In genomic region chr9:128729766-128730517, GRCh38 we compare ENCODE assay signal across 30 cellular contexts. TPM values are rescaled to one million over a fixed set of nuclear protein-coding genes. Genes with fewer than 3 reads are reported as not detected.
DNase-seq lines count a peak whose midpoint lies in the region; ATAC-seq, FAIRE-seq and TF ChIP-seq lines count a peak whose summit lies in the region.
"Had no signal": no experiment of that assay in that cellular context is flagged by ENCODE, and none has a peak within 500 bp of the region (broad histone marks: within the 10 kb centered on the region; RNA-seq: fewer than 3 reads in every experiment).

No MANE protein-coding gene starts in this region.

- no TSS peak for BruUV-seq in HepG2 (replicated peaks; lab: Mats Ljungman, UMichigan)

- in situ Hi-C loops in HepG2 (cut with HindIII; ENCODE audit: extremely low pct_ligation_motif_present, low pct_unique_long_range_greater_than_20kb) = no loop called here

- H3K27me3 ChIP-seq in HepG2 (ENCODE audit: control insufficient read depth in 1 of 2, insufficient read depth in 2 of 2, low read length in 2 of 2) (no peaks in the 10 kb centered on the region), right lobe of liver (no peaks in the 10 kb centered on the region)
- H3K27me3 ChIP-seq: ascending aorta, BE2C, Peyer's patch, SJSA1, upper lobe of right lung had no signal

- H4K20me1 ChIP-seq in HepG2 (ENCODE audit: insufficient read depth, low read length) = no peaks in the 10 kb centered on the region

- H3K9me3 ChIP-seq in HepG2 (ENCODE audit: low read length) (no peaks in the 10 kb centered on the region), right lobe of liver (no peaks in the 10 kb centered on the region)
- H3K9me3 ChIP-seq: ascending aorta, BE2C, left ventricle myocardium inferior, Peyer's patch, SJSA1, upper lobe of right lung had no signal

- FAIRE-seq in HepG2 (lab: Jason Lieb, UNC) = no peak
- FAIRE-seq: TTC549 had no signal

- no peaks in the 10 kb centered on the region for H3K36me3 Mint-ChIP-seq in glutamatergic neuron (ENCODE audit: unreplicated experiment)
- peaks cover 34 to 40% of the 10 kb centered on the region in 2 donors for H3K36me3 Mint-ChIP-seq in stimulated activated naive B cell treated with anti-CD40 and anti-IgM and Interleukin-4, amounts not matched to agents 10 μg/mL and 1 μg/mL and 100 μg/mL, for 72 hours
- H3K36me3 Mint-ChIP-seq: activated CD4-positive, alpha-beta memory T cell treated with anti-CD3 and anti-CD28 coated beads for 36 hours had no signal

- WGBS in HepG2 (ENCODE audit: low lambda C conversion rate) = 93% methylated on average over 27 of the region's 27 CpGs
- 85% methylated on average over 8 of the region's 27 CpGs for WGBS in right lobe of liver (ENCODE audit: insufficient coverage, low coverage, low lambda C conversion rate, missing lambda C conversion rate)

- no peaks in the 10 kb centered on the region for H3K79me2 ChIP-seq in HepG2 (ENCODE audit: insufficient read depth, low read length)

- POLR2A ChIA-PET in HepG2 (lab: Yijun Ruan, JAX) = no interaction called here

- no peak for ATAC-seq in HepG2
- ATAC-seq in right lobe of liver = no peak
- ATAC-seq in SK-N-SH treated with all-trans-retinoic acid at 6 μM for 48 hours = no peak
- no peak for ATAC-seq in stimulated activated naive B cell treated with anti-CD40 and anti-IgM and Interleukin-4, amounts not matched to agents 10 μg/mL and 1 μg/mL and 100 μg/mL, for 72 hours (replicated peaks)
- ATAC-seq: naive thymus-derived CD4-positive, alpha-beta T cell; upper lobe of right lung had no signal

- TF ChIP-seq CTCF in HepG2 (CRISPR knock-in tag; IDR thresholded peaks at IDR 0.05) = no peak
- no peak for TF ChIP-seq CTCF in right lobe of liver (IDR thresholded peaks at IDR 0.05)
- no peak for TF ChIP-seq CTCF in glutamatergic neuron (IDR thresholded peaks at IDR 0.05; ENCODE audit: partially characterized antibody, unreplicated experiment)

- peak overlapping the region; percentile 55 for H3K27ac Mint-ChIP-seq in glutamatergic neuron (ENCODE audit: unreplicated experiment)
- peak overlapping the region; percentile 42 for H3K27ac Mint-ChIP-seq in stimulated activated naive B cell treated with anti-CD40 and anti-IgM and Interleukin-4, amounts not matched to agents 10 μg/mL and 1 μg/mL and 100 μg/mL, for 72 hours
- H3K27ac Mint-ChIP-seq: activated CD4-positive, alpha-beta memory T cell treated with anti-CD3 and anti-CD28 coated beads for 36 hours; activated naive CD8-positive, alpha-beta T cell treated with anti-CD3 and anti-CD28 coated beads, Interleukin-2, amount 10 ng/mL, durations not matched to agents 7 days and 5 days had no signal

- no peak for TF ChIP-seq RAD21 in HepG2 (CRISPR knock-in tag; IDR thresholded peaks at IDR 0.05)

- peaks cover 6% of the 10 kb centered on the region for H3K4me1 Mint-ChIP-seq in glutamatergic neuron (ENCODE audit: low read depth, unreplicated experiment)
- peaks cover 14 to 38% of the 10 kb centered on the region in 2 donors for H3K4me1 Mint-ChIP-seq in stimulated activated naive B cell treated with anti-CD40 and anti-IgM and Interleukin-4, amounts not matched to agents 10 μg/mL and 1 μg/mL and 100 μg/mL, for 72 hours

- TF ChIP-seq EP300 in HepG2 (IDR thresholded peaks at IDR 0.05; ENCODE audit: low read depth in 2 of 2, low read length in 2 of 2) (no peak), HepG2 (CRISPR knock-in tag; IDR thresholded peaks at IDR 0.05; ENCODE audit: borderline replicate concordance) (no peak)

- intact Hi-C loops in HepG2 (cut with micrococcal nuclease; ENCODE audit: unreplicated experiment) = no loop called here
- intact Hi-C loops in right lobe of liver (cut with DNase I) = no loop called here

- DNase-seq in HepG2 (ENCODE audit: low spot score) (no peak), right lobe of liver (no peak), glutamatergic neuron (no peak), glomerular visceral epithelial cell (ENCODE audit: extremely low spot score) (no peak), NCI-H1930 (lab: John Stamatoyannopoulos, UW) (no peak), superior temporal gyrus (ENCODE audit: extremely low spot score) (no peak)
- no peak for DNase-seq in stimulated activated naive B cell treated with anti-CD40 and anti-IgM and Interleukin-4, amounts not matched to agents 10 μg/mL and 1 μg/mL and 100 μg/mL, for 72 hours
- DNase-seq: activated CD4-positive, alpha-beta memory T cell treated with anti-CD3 and anti-CD28 coated beads for 36 hours; activated CD4-positive, CD25-positive, alpha-beta regulatory T cell treated with anti-CD3 and anti-CD28 coated beads, Interleukin-2, amount 50 U/mL, for 72 hours; activated effector memory CD4-positive, alpha-beta T cell treated with anti-CD3 and anti-CD28 coated beads, Interleukin-2, amount 50 U/mL, for 16 hours; activated naive CD8-positive, alpha-beta T cell treated with anti-CD3 and anti-CD28 coated beads, Interleukin-2, amount 10 ng/mL, durations not matched to agents 7 days and 5 days; BE2C; dermis blood vessel endothelial cell; GDM1; H9; left ventricle myocardium inferior; midbrain; naive thymus-derived CD4-positive, alpha-beta T cell; NCI-H1436; NCI-H510A treated with DMSO at 0.1 percent for 48 hours; Peyer's patch; retina; stimulated activated CD4-positive, alpha-beta T cell treated with anti-CD3 and anti-CD28 coated beads, Interleukin-1b, Interleukin-23, amount 100 ng/mL, for 48 hours; upper lobe of right lung had no signal

- H3K36me3 ChIP-seq in HepG2 (replicated peaks in 1 of 2; ENCODE audit: control insufficient read depth in 1 of 2, insufficient read depth in 2 of 2, low read length in 2 of 2) = no peaks in the 10 kb centered on the region
- H3K36me3 ChIP-seq in right lobe of liver = peaks cover 0 to 16% (median 8%) of the 10 kb centered on the region in 4 donors
- H3K36me3 ChIP-seq: BE2C, SJSA1 had no signal

- H3K4me2 ChIP-seq in HepG2 (ENCODE audit: low read depth, low read length) = no peak overlapping the region
- H3K4me2 ChIP-seq: KMS-11, smooth muscle cell had no signal

- H3K9ac ChIP-seq in HepG2 (ENCODE audit: insufficient read depth, low read depth, low read length) = no peak overlapping the region
- H3K9ac ChIP-seq: KMS-11 had no signal

- no peak overlapping the region for H2AFZ ChIP-seq in HepG2 (ENCODE audit: low read length)

- H3K27ac ChIP-seq in HepG2 (ENCODE audit: extremely low read length, insufficient read depth, low read length) (no peak overlapping the region), right lobe of liver (no peak overlapping the region)
- H3K27ac ChIP-seq: ascending aorta, KMS-11, left ventricle myocardium inferior, Peyer's patch, SJSA1, upper lobe of right lung had no signal

- H3K4me1 ChIP-seq in HepG2 (ENCODE audit: insufficient read depth, low read length) (peaks cover 35% of the 10 kb centered on the region), right lobe of liver (no peaks in the 10 kb centered on the region)
- H3K4me1 ChIP-seq: ascending aorta, Peyer's patch, SJSA1, upper lobe of right lung had no signal

- H3K4me3 ChIP-seq in HepG2 (replicated peaks in 1 of 3; ENCODE audit: insufficient read depth in 1 of 3, low read depth in 2 of 3, low read length in 3 of 3) (no peak overlapping the region), right lobe of liver (no peak overlapping the region)
- H3K4me3 ChIP-seq: ascending aorta, left ventricle myocardium inferior, Peyer's patch, SJSA1, smooth muscle cell, upper lobe of right lung had no signal

- no peak overlapping the region for H3K4me3 Mint-ChIP-seq in glutamatergic neuron (ENCODE audit: unreplicated experiment)
- peak overlapping the region in 1 of 2 donors; percentile 56 for H3K4me3 Mint-ChIP-seq in stimulated activated naive B cell treated with anti-CD40 and anti-IgM and Interleukin-4, amounts not matched to agents 10 μg/mL and 1 μg/mL and 100 μg/mL, for 72 hours
- H3K4me3 Mint-ChIP-seq: activated CD4-positive, alpha-beta memory T cell treated with anti-CD3 and anti-CD28 coated beads for 36 hours; activated naive CD8-positive, alpha-beta T cell treated with anti-CD3 and anti-CD28 coated beads, Interleukin-2, amount 10 ng/mL, durations not matched to agents 7 days and 5 days; H9 had no signal

- TF ChIP-seq POLR2A in HepG2 (IDR thresholded peaks at IDR 0.05; ENCODE audit: insufficient read depth in 1 of 2, low read depth in 2 of 2, low read length in 2 of 2) (no peak), right lobe of liver (IDR thresholded peaks at IDR 0.05) (no peak)

- no peaks in the 10 kb centered on the region for H3K9me3 Mint-ChIP-seq in glutamatergic neuron (ENCODE audit: unreplicated experiment)
- no peaks in the 10 kb centered on the region for H3K9me3 Mint-ChIP-seq in stimulated activated naive B cell treated with anti-CD40 and anti-IgM and Interleukin-4, amounts not matched to agents 10 μg/mL and 1 μg/mL and 100 μg/mL, for 72 hours
- H3K9me3 Mint-ChIP-seq: activated CD4-positive, alpha-beta memory T cell treated with anti-CD3 and anti-CD28 coated beads for 36 hours; activated naive CD8-positive, alpha-beta T cell treated with anti-CD3 and anti-CD28 coated beads, Interleukin-2, amount 10 ng/mL, durations not matched to agents 7 days and 5 days; H9; naive thymus-derived CD4-positive, alpha-beta T cell had no signal

- peaks cover 2% of the 10 kb centered on the region for H3K27me3 Mint-ChIP-seq in glutamatergic neuron (ENCODE audit: unreplicated experiment)
- no peaks in the 10 kb centered on the region for H3K27me3 Mint-ChIP-seq in stimulated activated naive B cell treated with anti-CD40 and anti-IgM and Interleukin-4, amounts not matched to agents 10 μg/mL and 1 μg/mL and 100 μg/mL, for 72 hours
- H3K27me3 Mint-ChIP-seq: activated CD4-positive, alpha-beta memory T cell treated with anti-CD3 and anti-CD28 coated beads for 36 hours; activated naive CD8-positive, alpha-beta T cell treated with anti-CD3 and anti-CD28 coated beads, Interleukin-2, amount 10 ng/mL, durations not matched to agents 7 days and 5 days; naive thymus-derived CD4-positive, alpha-beta T cell had no signal

- CTCF ChIA-PET in HepG2 (lab: Yijun Ruan, JAX; ENCODE audit: low intra/inter-chr PET ratio, low total read pairs) = no interaction called here

RNA-seq across cellular contexts. Expression of gene ZDHHC12, which starts 6.0 kb away (rescaled TPM):
- total RNA-seq in HepG2 (2016; rRNA removed; fragmentation: Illumina TruSeq; extraction: Trizol) = 18.3 and 28.0 TPM in 2 replicates
- total RNA-seq in HepG2 (2016; cell fraction: cytosol; rRNA removed; fragmentation: Illumina TruSeq; extraction: Trizol; ENCODE audit: low read depth) = 51.5 and 53.9 TPM in 2 replicates
- total RNA-seq in HepG2 (2016; cell fraction: insoluble cytoplasmic fraction; rRNA removed; fragmentation: Illumina TruSeq; extraction: Trizol) = 16.7 and 27.4 TPM in 2 replicates
- 51.9 and 59.6 TPM in 2 replicates for total RNA-seq in HepG2 (2016; cell fraction: membrane; rRNA removed; fragmentation: Illumina TruSeq; extraction: Trizol)
- 16.4 and 20.2 TPM in 2 replicates for total RNA-seq in HepG2 (2016; cell fraction: nucleus; rRNA removed; fragmentation: Illumina TruSeq; extraction: Trizol)
- polyA plus RNA-seq in HepG2 (2011; rRNA removed) = 25.4 and 29.8 TPM in 2 replicates
- 15.9 and 40.6 TPM in 2 replicates for polyA plus RNA-seq in HepG2 (2011; cell fraction: cytosol; rRNA removed)
- 29.4 and 31.6 TPM in 2 replicates for polyA plus RNA-seq in HepG2 (2011; cell fraction: nucleus; rRNA removed)
- 11.6 and 12.2 TPM in 2 replicates for polyA plus RNA-seq in HepG2 (2012)
- polyA plus RNA-seq in HepG2 (2016; cell fraction: cytosol; fragmentation: Illumina TruSeq; extraction: Trizol; ENCODE audit: low read depth) = 84.8 and 87.3 TPM in 2 replicates
- 22.5 and 29.9 TPM in 2 replicates for polyA plus RNA-seq in HepG2 (2016; cell fraction: insoluble cytoplasmic fraction; fragmentation: Illumina TruSeq; extraction: Trizol; ENCODE audit: low read depth)
- 72.3 and 73.2 TPM in 2 replicates for polyA plus RNA-seq in HepG2 (2016; cell fraction: membrane; fragmentation: Illumina TruSeq; extraction: Trizol; ENCODE audit: low read depth)
- polyA plus RNA-seq in HepG2 (2016; cell fraction: nucleus; fragmentation: Illumina TruSeq; extraction: Trizol; ENCODE audit: insufficient read depth, low read depth) = 36.7 and 39.0 TPM in 2 replicates
- 29.6 and 45.3 TPM in 2 replicates for polyA minus RNA-seq in HepG2 (2011; rRNA and poly(A)+ RNA removed; ENCODE audit: low replicate concordance)
- 11.2 and 11.3 TPM in 2 replicates for polyA minus RNA-seq in HepG2 (2011; cell fraction: cytosol; rRNA and poly(A)+ RNA removed)
- polyA minus RNA-seq in HepG2 (2011; cell fraction: nucleus; rRNA and poly(A)+ RNA removed) = 6.6 and 8.6 TPM in 2 replicates
- 10 to 100 TPM; 14.1 to 46.1 (median 22.7) TPM for total RNA-seq in right lobe of liver
- total RNA-seq in glutamatergic neuron (ENCODE audit: unreplicated experiment) = 18.2 TPM

RNA-seq across cellular contexts. Expression of gene PKN3, which starts 27.6 kb away (rescaled TPM):
- total RNA-seq in HepG2 (2016; rRNA removed; fragmentation: Illumina TruSeq; extraction: Trizol) (8.3 and 13.2 TPM in 2 replicates), right lobe of liver (1 to 10 TPM in 5 of 6 experiments, under 1 TPM in 1; 0.81 to 4.9 (median 2.4) TPM), glutamatergic neuron (ENCODE audit: unreplicated experiment) (4.3 TPM)
- 3.5 and 3.9 TPM in 2 replicates for total RNA-seq in HepG2 (2016; cell fraction: cytosol; rRNA removed; fragmentation: Illumina TruSeq; extraction: Trizol; ENCODE audit: low read depth)
- 7.5 and 13.4 TPM in 2 replicates for total RNA-seq in HepG2 (2016; cell fraction: insoluble cytoplasmic fraction; rRNA removed; fragmentation: Illumina TruSeq; extraction: Trizol)
- total RNA-seq in HepG2 (2016; cell fraction: membrane; rRNA removed; fragmentation: Illumina TruSeq; extraction: Trizol) = 7.9 and 8.7 TPM in 2 replicates
- total RNA-seq in HepG2 (2016; cell fraction: nucleus; rRNA removed; fragmentation: Illumina TruSeq; extraction: Trizol) = 9.4 and 10.2 TPM in 2 replicates
- 9.2 and 10.5 TPM in 2 replicates for polyA plus RNA-seq in HepG2 (2011; rRNA removed)
- 7.2 and 10.2 TPM in 2 replicates for polyA plus RNA-seq in HepG2 (2011; cell fraction: cytosol; rRNA removed)
- 27.1 and 49.1 TPM in 2 replicates for polyA plus RNA-seq in HepG2 (2011; cell fraction: nucleus; rRNA removed)
- polyA plus RNA-seq in HepG2 (2012) = 5.4 and 6.9 TPM in 2 replicates
- 3.8 and 4.1 TPM in 2 replicates for polyA plus RNA-seq in HepG2 (2016; cell fraction: cytosol; fragmentation: Illumina TruSeq; extraction: Trizol; ENCODE audit: low read depth)
- 13.4 and 15.9 TPM in 2 replicates for polyA plus RNA-seq in HepG2 (2016; cell fraction: insoluble cytoplasmic fraction; fragmentation: Illumina TruSeq; extraction: Trizol; ENCODE audit: low read depth)
- polyA plus RNA-seq in HepG2 (2016; cell fraction: membrane; fragmentation: Illumina TruSeq; extraction: Trizol; ENCODE audit: low read depth) = 6.4 and 7.7 TPM in 2 replicates
- 38.0 and 40.4 TPM in 2 replicates for polyA plus RNA-seq in HepG2 (2016; cell fraction: nucleus; fragmentation: Illumina TruSeq; extraction: Trizol; ENCODE audit: insufficient read depth, low read depth)
- 23.6 and 48.2 TPM in 2 replicates for polyA minus RNA-seq in HepG2 (2011; rRNA and poly(A)+ RNA removed; ENCODE audit: low replicate concordance)
- polyA minus RNA-seq in HepG2 (2011; cell fraction: cytosol; rRNA and poly(A)+ RNA removed) = 6.9 and 13.8 TPM in 2 replicates
- 4.0 and 6.2 TPM in 2 replicates for polyA minus RNA-seq in HepG2 (2011; cell fraction: nucleus; rRNA and poly(A)+ RNA removed)

RNA-seq across cellular contexts. Expression of gene SET, which starts 40.9 kb away (rescaled TPM):
- total RNA-seq in HepG2 (2016; rRNA removed; fragmentation: Illumina TruSeq; extraction: Trizol) = 611 and 724 TPM in 2 replicates
- 134 and 142 TPM in 2 replicates for total RNA-seq in HepG2 (2016; cell fraction: cytosol; rRNA removed; fragmentation: Illumina TruSeq; extraction: Trizol; ENCODE audit: low read depth)
- 623 and 704 TPM in 2 replicates for total RNA-seq in HepG2 (2016; cell fraction: insoluble cytoplasmic fraction; rRNA removed; fragmentation: Illumina TruSeq; extraction: Trizol)
- total RNA-seq in HepG2 (2016; cell fraction: membrane; rRNA removed; fragmentation: Illumina TruSeq; extraction: Trizol) = 360 and 385 TPM in 2 replicates
- 226 and 251 TPM in 2 replicates for total RNA-seq in HepG2 (2016; cell fraction: nucleus; rRNA removed; fragmentation: Illumina TruSeq; extraction: Trizol)
- 72.8 and 94.2 TPM in 2 replicates for polyA plus RNA-seq in HepG2 (2011; rRNA removed)
- 44.1 and 56.3 TPM in 2 replicates for polyA plus RNA-seq in HepG2 (2011; cell fraction: cytosol; rRNA removed)
- 48.5 and 49.6 TPM in 2 replicates for polyA plus RNA-seq in HepG2 (2011; cell fraction: nucleus; rRNA removed)
- polyA plus RNA-seq in HepG2 (2012) = 275 and 331 TPM in 2 replicates
- polyA plus RNA-seq in HepG2 (2016; cell fraction: cytosol; fragmentation: Illumina TruSeq; extraction: Trizol; ENCODE audit: low read depth) = 120 and 147 TPM in 2 replicates
- polyA plus RNA-seq in HepG2 (2016; cell fraction: insoluble cytoplasmic fraction; fragmentation: Illumina TruSeq; extraction: Trizol; ENCODE audit: low read depth) = 668 and 723 TPM in 2 replicates
- polyA plus RNA-seq in HepG2 (2016; cell fraction: membrane; fragmentation: Illumina TruSeq; extraction: Trizol; ENCODE audit: low read depth) = 247 and 252 TPM in 2 replicates
- 360 TPM in 2 replicates for polyA plus RNA-seq in HepG2 (2016; cell fraction: nucleus; fragmentation: Illumina TruSeq; extraction: Trizol; ENCODE audit: insufficient read depth, low read depth)
- polyA minus RNA-seq in HepG2 (2011; rRNA and poly(A)+ RNA removed; ENCODE audit: low replicate concordance) = 44.1 and 254 TPM in 2 replicates
- 141 and 156 TPM in 2 replicates for polyA minus RNA-seq in HepG2 (2011; cell fraction: cytosol; rRNA and poly(A)+ RNA removed)
- polyA minus RNA-seq in HepG2 (2011; cell fraction: nucleus; rRNA and poly(A)+ RNA removed) = 82.4 and 87.9 TPM in 2 replicates
- 100 to 1,000 TPM in 2 of 6 experiments, 10 to 100 TPM in 4; 57.4 to 110 (median 82.6) TPM for total RNA-seq in right lobe of liver
- total RNA-seq in glutamatergic neuron (ENCODE audit: unreplicated experiment) = 387 TPM

RNA-seq across cellular contexts. Expression of gene ZER1, which starts 41.8 kb away (rescaled TPM):
- 7.7 and 9.1 TPM in 2 replicates for total RNA-seq in HepG2 (2016; rRNA removed; fragmentation: Illumina TruSeq; extraction: Trizol)
- total RNA-seq in HepG2 (2016; cell fraction: cytosol; rRNA removed; fragmentation: Illumina TruSeq; extraction: Trizol; ENCODE audit: low read depth) = 3.8 TPM in 2 replicates
- total RNA-seq in HepG2 (2016; cell fraction: insoluble cytoplasmic fraction; rRNA removed; fragmentation: Illumina TruSeq; extraction: Trizol) = 7.2 and 8.2 TPM in 2 replicates
- total RNA-seq in HepG2 (2016; cell fraction: membrane; rRNA removed; fragmentation: Illumina TruSeq; extraction: Trizol) = 8.5 and 8.7 TPM in 2 replicates
- 5.5 and 5.8 TPM in 2 replicates for total RNA-seq in HepG2 (2016; cell fraction: nucleus; rRNA removed; fragmentation: Illumina TruSeq; extraction: Trizol)
- polyA plus RNA-seq in HepG2 (2011; rRNA removed) = 40.0 and 43.9 TPM in 2 replicates
- polyA plus RNA-seq in HepG2 (2011; cell fraction: cytosol; rRNA removed) = 20.7 and 30.4 TPM in 2 replicates
- 40.7 and 47.4 TPM in 2 replicates for polyA plus RNA-seq in HepG2 (2011; cell fraction: nucleus; rRNA removed)
- polyA plus RNA-seq in HepG2 (2012) = 12.9 and 16.4 TPM in 2 replicates
- 2.2 and 3.0 TPM in 2 replicates for polyA plus RNA-seq in HepG2 (2016; cell fraction: cytosol; fragmentation: Illumina TruSeq; extraction: Trizol; ENCODE audit: low read depth)
- 7.0 and 8.8 TPM in 2 replicates for polyA plus RNA-seq in HepG2 (2016; cell fraction: insoluble cytoplasmic fraction; fragmentation: Illumina TruSeq; extraction: Trizol; ENCODE audit: low read depth)
- 5.5 and 6.2 TPM in 2 replicates for polyA plus RNA-seq in HepG2 (2016; cell fraction: membrane; fragmentation: Illumina TruSeq; extraction: Trizol; ENCODE audit: low read depth)
- 7.5 and 8.6 TPM in 2 replicates for polyA plus RNA-seq in HepG2 (2016; cell fraction: nucleus; fragmentation: Illumina TruSeq; extraction: Trizol; ENCODE audit: insufficient read depth, low read depth)
- polyA minus RNA-seq in HepG2 (2011; rRNA and poly(A)+ RNA removed; ENCODE audit: low replicate concordance) = 73.9 and 109 TPM in 2 replicates
- 18.8 and 24.2 TPM in 2 replicates for polyA minus RNA-seq in HepG2 (2011; cell fraction: cytosol; rRNA and poly(A)+ RNA removed)
- 12.8 and 14.9 TPM in 2 replicates for polyA minus RNA-seq in HepG2 (2011; cell fraction: nucleus; rRNA and poly(A)+ RNA removed)
- 10 to 100 TPM; 13.4 to 21.8 (median 16.0) TPM for total RNA-seq in right lobe of liver
- 38.0 TPM for total RNA-seq in glutamatergic neuron (ENCODE audit: unreplicated experiment)

RNA-seq across cellular contexts. Expression of gene TBC1D13, which starts 57.1 kb away (rescaled TPM):
- total RNA-seq in HepG2 (2016; rRNA removed; fragmentation: Illumina TruSeq; extraction: Trizol) (17.9 and 18.4 TPM in 2 replicates), right lobe of liver (10 to 100 TPM in 4 of 6 experiments, 1 to 10 TPM in 2; 7.3 to 16.0 (median 12.6) TPM), glutamatergic neuron (ENCODE audit: unreplicated experiment) (25.6 TPM)
- 4.5 and 4.6 TPM in 2 replicates for total RNA-seq in HepG2 (2016; cell fraction: cytosol; rRNA removed; fragmentation: Illumina TruSeq; extraction: Trizol; ENCODE audit: low read depth)
- 14.1 and 19.9 TPM in 2 replicates for total RNA-seq in HepG2 (2016; cell fraction: insoluble cytoplasmic fraction; rRNA removed; fragmentation: Illumina TruSeq; extraction: Trizol)
- 16.9 and 17.6 TPM in 2 replicates for total RNA-seq in HepG2 (2016; cell fraction: membrane; rRNA removed; fragmentation: Illumina TruSeq; extraction: Trizol)
- total RNA-seq in HepG2 (2016; cell fraction: nucleus; rRNA removed; fragmentation: Illumina TruSeq; extraction: Trizol) = 10.2 and 11.5 TPM in 2 replicates
- 18.6 and 19.7 TPM in 2 replicates for polyA plus RNA-seq in HepG2 (2011; rRNA removed)
- 10.4 and 11.9 TPM in 2 replicates for polyA plus RNA-seq in HepG2 (2011; cell fraction: cytosol; rRNA removed)
- polyA plus RNA-seq in HepG2 (2011; cell fraction: nucleus; rRNA removed) = 17.0 and 19.7 TPM in 2 replicates
- 12.5 and 15.0 TPM in 2 replicates for polyA plus RNA-seq in HepG2 (2012)
- 4.3 and 4.4 TPM in 2 replicates for polyA plus RNA-seq in HepG2 (2016; cell fraction: cytosol; fragmentation: Illumina TruSeq; extraction: Trizol; ENCODE audit: low read depth)
- 18.1 and 21.0 TPM in 2 replicates for polyA plus RNA-seq in HepG2 (2016; cell fraction: insoluble cytoplasmic fraction; fragmentation: Illumina TruSeq; extraction: Trizol; ENCODE audit: low read depth)
- 14.5 and 15.5 TPM in 2 replicates for polyA plus RNA-seq in HepG2 (2016; cell fraction: membrane; fragmentation: Illumina TruSeq; extraction: Trizol; ENCODE audit: low read depth)
- 20.4 and 21.2 TPM in 2 replicates for polyA plus RNA-seq in HepG2 (2016; cell fraction: nucleus; fragmentation: Illumina TruSeq; extraction: Trizol; ENCODE audit: insufficient read depth, low read depth)
- polyA minus RNA-seq in HepG2 (2011; rRNA and poly(A)+ RNA removed; ENCODE audit: low replicate concordance) = 24.8 and 50.6 TPM in 2 replicates
- 4.6 and 8.1 TPM in 2 replicates for polyA minus RNA-seq in HepG2 (2011; cell fraction: cytosol; rRNA and poly(A)+ RNA removed)
- 7.9 and 9.4 TPM in 2 replicates for polyA minus RNA-seq in HepG2 (2011; cell fraction: nucleus; rRNA and poly(A)+ RNA removed)
